In genomic region chr4:176376032-176376614, GRCh38 we compare ENCODE assay signal across 8 cellular contexts. TPM values are rescaled to one million over a fixed set of nuclear protein-coding genes. Genes with fewer than 3 reads are reported as not detected.
A peak's percentile ranks its signal among the peaks of the same experiment; 100 is the strongest.
DNase-seq lines count a peak whose midpoint lies in the region; ATAC-seq, FAIRE-seq and TF ChIP-seq lines count a peak whose summit lies in the region.

No MANE protein-coding gene starts in this region.

- no peak for ATAC-seq in HG02970 (IDR thresholded peaks at IDR 0.05; ENCODE audit: low FRiP score, unreplicated experiment)

- no peak overlapping the region for H3K4me3 ChIP-seq in BE2C (ENCODE audit: low read depth, low read length)

- H3K36me3 ChIP-seq in BE2C: no peaks in the 10 kb centered on the region

- FAIRE-seq in GM12892 (lab: Jason Lieb, UNC): no peak

- no peak for DNase-seq in BE2C
- peak; percentile 16 for DNase-seq in H4 (ENCODE audit: low spot score)
- DNase-seq in SW480 (ENCODE audit: low spot score): peak; percentile 16
- DNase-seq in kidney glomerular epithelial cell (lab: John Stamatoyannopoulos, UW): peak; percentile 9
- no peak for DNase-seq in GM12892 (ENCODE audit: insufficient read length)
- no peak for DNase-seq in activated gamma-delta T cell treated with Interleukin-2 at 50 U/mL for 16 hours
- no peak for DNase-seq in stimulated activated CD4-positive, alpha-beta T cell treated with anti-CD3 and anti-CD28 coated beads, Interleukin-4, amount 100 ng/mL, for 4 hours

- no peaks in the 10 kb centered on the region for H3K27me3 ChIP-seq in BE2C

- TF ChIP-seq CTCF in BE2C (IDR thresholded peaks at IDR 0.05; ENCODE audit: low read depth, low read length): peak; percentile 46; the same call in 1 of the 2 replicates

- H3K4me1 ChIP-seq in BE2C: no peaks in the 10 kb centered on the region

- no peak for TF ChIP-seq POLR2A in GM12892 (IDR thresholded peaks at IDR 0.05; ENCODE audit: low read depth, low read length)

- no peaks in the 10 kb centered on the region for H3K9me3 ChIP-seq in BE2C

RNA-seq across cellular contexts. Expression of gene SPCS3, which starts 56.4 kb away (rescaled TPM):
- 44.6 TPM for polyA plus RNA-seq in BE2C (2012; ENCODE audit: insufficient read depth, insufficient read length, low read depth)
- 51.5 and 59.6 TPM in 2 replicates for total RNA-seq in H4 (2014; rRNA removed; shearing (Covaris generic))
- 71.7 TPM for polyA plus RNA-seq in GM12892 (2012; ENCODE audit: missing spikeins)

Comparison
In these comparisons a context has a peak if more than half of its experiments do, and no peak if none do; other contexts are left out.
1. DNase-seq: peak in H4 (single experiment), SW480 (single experiment) and kidney glomerular epithelial cell (single experiment); none in BE2C (single experiment), GM12892 (single experiment), activated gamma-delta T cell treated with Interleukin-2 at 50 U/mL for 16 hours (single experiment) and stimulated activated CD4-positive, alpha-beta T cell treated with anti-CD3 and anti-CD28 coated beads, Interleukin-4, amount 100 ng/mL, for 4 hours (0 of 2).